In the genomic region with DNA sequence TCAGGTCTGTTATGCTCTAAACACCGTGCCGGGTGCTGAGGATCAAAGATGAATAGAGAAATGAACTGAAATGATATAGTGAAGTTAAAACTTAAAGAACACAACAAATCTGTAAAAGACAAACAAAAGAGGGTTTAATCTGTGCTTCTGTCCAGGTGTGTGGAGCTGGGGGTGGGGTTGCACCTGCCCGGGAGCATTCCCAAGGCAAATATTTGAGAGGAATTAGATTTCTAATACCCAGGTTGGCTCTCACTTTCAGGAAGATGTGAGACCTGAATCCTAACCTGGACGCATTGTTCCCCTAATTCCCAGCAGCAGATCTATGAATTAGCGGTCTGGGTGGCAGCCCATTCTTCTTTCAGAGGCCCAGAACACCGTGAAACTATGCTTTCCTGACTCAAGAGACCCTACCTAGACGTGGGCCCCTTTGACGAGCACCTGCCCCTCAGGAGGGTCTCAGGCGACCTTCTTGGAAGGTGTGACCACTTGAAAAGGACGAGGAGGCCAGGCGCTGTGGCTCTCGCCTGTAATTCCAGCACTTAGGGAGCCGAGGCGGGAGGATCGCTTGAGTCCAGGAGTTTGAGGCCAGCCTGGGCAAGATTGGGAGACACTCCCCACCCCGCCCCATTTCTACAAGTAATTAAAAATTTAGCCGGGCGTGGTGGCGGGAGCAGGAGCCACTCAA, we compare ENCODE assay signal across 8 cellular contexts. TPM values are rescaled to one million over a fixed set of nuclear protein-coding genes. Genes with fewer than 3 reads are reported as not detected.
DNase-seq lines count a peak whose midpoint lies in the region; ATAC-seq lines count a peak whose summit lies in the region.

No MANE protein-coding gene starts in this region.

- H3K27me3 Mint-ChIP-seq in activated CD4-positive, alpha-beta memory T cell treated with anti-CD3 and anti-CD28 coated beads, Interleukin-2, amount 10 ng/mL, durations not matched to agents 7 days and 5 days = no peaks in the 10 kb centered on the region

- peaks cover 67% of the 10 kb centered on the region for H3K4me1 Mint-ChIP-seq in activated CD4-positive, alpha-beta memory T cell treated with anti-CD3 and anti-CD28 coated beads, Interleukin-2, amount 10 ng/mL, durations not matched to agents 7 days and 5 days

- no peak for ATAC-seq in HG03025 (IDR thresholded peaks at IDR 0.05; ENCODE audit: low FRiP score, unreplicated experiment)
- ATAC-seq in GM21526 (IDR thresholded peaks at IDR 0.05; ENCODE audit: low FRiP score, unreplicated experiment) = no peak

- peak overlapping the region; percentile 94 for H3K4me3 Mint-ChIP-seq in activated CD4-positive, alpha-beta memory T cell treated with anti-CD3 and anti-CD28 coated beads, Interleukin-2, amount 10 ng/mL, durations not matched to agents 7 days and 5 days

- CTCF ChIA-PET in activated CD4-positive, alpha-beta memory T cell treated with anti-CD3 and anti-CD28 coated beads, Interleukin-2, amount 10 ng/mL, durations not matched to agents 7 days and 5 days (lab: Charles Lee) = interaction anchor here (0.9 to 1.3 kb wide), 2 partner anchors 40 to 169 kb away, joined by 4 to 5 read pairs; a partner anchor contains a TSS

- no peak overlapping the region for H3K27ac ChIP-seq in iPS-18a (ENCODE audit: low read length)
- H3K27ac ChIP-seq in subcutaneous abdominal adipose tissue (ENCODE audit: low read depth, low read length) = peak overlapping the region; percentile 92

- POLR2A ChIA-PET in activated CD4-positive, alpha-beta memory T cell treated with anti-CD3 and anti-CD28 coated beads, Interleukin-2, amount 10 ng/mL, durations not matched to agents 7 days and 5 days (lab: Charles Lee) = interaction anchor here (0.6 to 5.1 kb wide), 10 partner anchors 10 to 114 kb away, joined by 3 to 64 read pairs (median 5); a partner anchor contains a TSS

- no peaks in the 10 kb centered on the region for H3K9me3 Mint-ChIP-seq in activated CD4-positive, alpha-beta memory T cell treated with anti-CD3 and anti-CD28 coated beads, Interleukin-2, amount 10 ng/mL, durations not matched to agents 7 days and 5 days

- DNase-seq in NCI-H2227 (lab: John Stamatoyannopoulos, UW; ENCODE audit: unreplicated experiment) (peak; percentile 37), NCI-H2227 treated with DMSO at 0.1 percent for 48 hours (lab: John Stamatoyannopoulos, UW) (no peak), NCI-H524 treated with DMSO at 0.1 percent for 48 hours (lab: John Stamatoyannopoulos, UW) (no peak)
- no peak for DNase-seq in activated CD4-positive, alpha-beta memory T cell treated with anti-CD3 and anti-CD28 coated beads, Interleukin-2, amount 10 ng/mL, durations not matched to agents 7 days and 5 days

- peak overlapping the region; percentile 83 for H3K27ac Mint-ChIP-seq in activated CD4-positive, alpha-beta memory T cell treated with anti-CD3 and anti-CD28 coated beads, Interleukin-2, amount 10 ng/mL, durations not matched to agents 7 days and 5 days

- H3K27me3 ChIP-seq in iPS-18a (ENCODE audit: control insufficient read depth, insufficient read depth, low read length) (no peaks in the 10 kb centered on the region), subcutaneous abdominal adipose tissue (ENCODE audit: control insufficient read depth in 5 of 5, insufficient read depth in 4 of 5, low read length in 5 of 5) (no peaks in the 10 kb centered on the region)

- H3K9ac ChIP-seq in iPS-18a (ENCODE audit: low read length) = peak overlapping the region; percentile 69
- H3K9ac ChIP-seq in subcutaneous abdominal adipose tissue (ENCODE audit: low read length in 5 of 5) = peak overlapping the region in 4 of 5 donors; percentile 88 to 93 (median 90)

- peak overlapping the region; percentile 92 for H3K4me3 ChIP-seq in iPS-18a (ENCODE audit: low read length)
- peak overlapping the region; percentile 86 to 96 (median 93) for H3K4me3 ChIP-seq in subcutaneous abdominal adipose tissue (ENCODE audit: low read depth in 1 of 5, low read length in 5 of 5)

- peaks cover 18% of the 10 kb centered on the region for H3K36me3 Mint-ChIP-seq in activated CD4-positive, alpha-beta memory T cell treated with anti-CD3 and anti-CD28 coated beads, Interleukin-2, amount 10 ng/mL, durations not matched to agents 7 days and 5 days (ENCODE audit: low read depth)

- H3K4me1 ChIP-seq in iPS-18a (ENCODE audit: control insufficient read depth, low read depth, low read length) = peaks cover 6% of the 10 kb centered on the region
- peaks cover 3 to 43% (median 37%) of the 10 kb centered on the region in 5 donors for H3K4me1 ChIP-seq in subcutaneous abdominal adipose tissue (ENCODE audit: control insufficient read depth in 5 of 5, insufficient read depth in 5 of 5, low read length in 5 of 5)

- H3K9me3 ChIP-seq in iPS-18a (ENCODE audit: control insufficient read depth, low read depth, low read length) = no peaks in the 10 kb centered on the region
- no peaks in the 10 kb centered on the region for H3K9me3 ChIP-seq in subcutaneous abdominal adipose tissue (ENCODE audit: control insufficient read depth in 5 of 5, low read length in 5 of 5)

- H3K36me3 ChIP-seq in iPS-18a (ENCODE audit: control insufficient read depth, low read depth, low read length) = no peaks in the 10 kb centered on the region
- H3K36me3 ChIP-seq in subcutaneous abdominal adipose tissue (ENCODE audit: control insufficient read depth in 5 of 5, insufficient read depth in 5 of 5, low read length in 5 of 5) = peaks cover 0 to 8% (median 0%) of the 10 kb centered on the region in 5 donors

RNA-seq across cellular contexts. Expression of a gene that starts 0.7 kb away (rescaled TPM):
- total RNA-seq in activated CD4-positive, alpha-beta memory T cell treated with anti-CD3 and anti-CD28 coated beads, Interleukin-2, amount 10 ng/mL, durations not matched to agents 7 days and 5 days = 10 to 100 TPM; 45.4 to 49.4 TPM

RNA-seq across cellular contexts. Expression of a gene that starts 7.4 kb away (rescaled TPM):
- total RNA-seq in activated CD4-positive, alpha-beta memory T cell treated with anti-CD3 and anti-CD28 coated beads, Interleukin-2, amount 10 ng/mL, durations not matched to agents 7 days and 5 days = 10 to 100 TPM; 11.8 to 12.0 TPM

RNA-seq across cellular contexts. Expression of a gene that starts 22.2 kb away (rescaled TPM):
- total RNA-seq in activated CD4-positive, alpha-beta memory T cell treated with anti-CD3 and anti-CD28 coated beads, Interleukin-2, amount 10 ng/mL, durations not matched to agents 7 days and 5 days = not detected

RNA-seq across cellular contexts. Expression of a gene that starts 38.7 kb away (rescaled TPM):
- 10 to 100 TPM; 43.6 to 45.9 TPM for total RNA-seq in activated CD4-positive, alpha-beta memory T cell treated with anti-CD3 and anti-CD28 coated beads, Interleukin-2, amount 10 ng/mL, durations not matched to agents 7 days and 5 days

RNA-seq across cellular contexts. Expression of a gene that starts 39.9 kb away (rescaled TPM):
- 100 to 1,000 TPM; 116 to 120 TPM for total RNA-seq in activated CD4-positive, alpha-beta memory T cell treated with anti-CD3 and anti-CD28 coated beads, Interleukin-2, amount 10 ng/mL, durations not matched to agents 7 days and 5 days
